9 cellular contexts compared by ENCODE assay signal in genomic region chr19:22088541-22089144, GRCh38. TPM values are rescaled to one million over a fixed set of nuclear protein-coding genes. Genes with fewer than 3 reads are reported as not detected.
"Had no signal": no experiment of that assay in that cellular context is flagged by ENCODE, and none has a peak within 500 bp of the region (broad histone marks: within the 10 kb centered on the region; RNA-seq: fewer than 3 reads in every experiment).

No MANE protein-coding gene starts in this region.

- H2AFZ ChIP-seq: GM23248 had no signal

- H3K4me1 Mint-ChIP-seq: H9 had no signal

- DNase-seq: GM23248, GOT3, H9, HCEC 1CT, IMR-90, KBM-7 had no signal

- H3K9ac ChIP-seq: GM23248 had no signal

- H3K4me3 ChIP-seq: GM23248 had no signal

- FAIRE-seq: H54, HTR-8/SVneo had no signal

- H3K27ac ChIP-seq: GM23248 had no signal

- H3K4me3 Mint-ChIP-seq: H9 had no signal

- H3K27ac Mint-ChIP-seq: H9 had no signal

RNA-seq across cellular contexts. Expression of gene ZNF257, which starts 36.4 kb away (rescaled TPM):
- total RNA-seq: H9, HT-29 had no signal
